8 cellular contexts compared by ENCODE assay signal in genomic region chr11:61834278-61835004, GRCh38. TPM values are rescaled to one million over a fixed set of nuclear protein-coding genes. Genes with fewer than 3 reads are reported as not detected.
DNase-seq lines count a peak whose midpoint lies in the region; ATAC-seq and TF ChIP-seq lines count a peak whose summit lies in the region.

No MANE protein-coding gene starts in this region.

- DNase-seq in stimulated activated CD4-positive, alpha-beta T cell treated with anti-CD3 and anti-CD28 coated beads, Interleukin-15, amount 100 ng/mL, for 48 hours (ENCODE audit: low read depth in 2 of 2), result peak; percentile 26 to 39
- DNase-seq in stimulated activated CD4-positive, alpha-beta T cell treated with anti-CD3 and anti-CD28 coated beads, Interleukin-12 subunit alpha, Interleukin-12 subunit beta, amount 100 ng/mL, for 4 hours, result no peak
- DNase-seq in NCI-H146 treated with DMSO at 0.1 percent for 48 hours (lab: John Stamatoyannopoulos, UW; ENCODE audit: unreplicated experiment) (peak; percentile 27), foreskin melanocyte (peak; percentile 46), psoas muscle (peak; percentile 59 to 78), SW 1271 (lab: John Stamatoyannopoulos, UW) (no peak)
- peak; percentile 91 for DNase-seq in activated CD8-positive, alpha-beta memory T cell treated with anti-CD3 and anti-CD28 coated beads, Interleukin-2, amount 10 ng/mL, durations not matched to agents 7 days and 5 days

- H3K9me3 ChIP-seq in psoas muscle, result no peaks in the 10 kb centered on the region

- CTCF ChIA-PET in activated CD8-positive, alpha-beta memory T cell treated with anti-CD3 and anti-CD28 coated beads, Interleukin-2, amount 10 ng/mL, durations not matched to agents 7 days and 5 days (lab: Charles Lee), result interaction anchor here (1.0 to 2.3 kb wide), 7 partner anchors 17 to 113 kb away, joined by 5 to 15 read pairs (median 6); partner anchors contain the start of genes FADS1, FEN1 and TMEM258

- peaks cover 61% of the 10 kb centered on the region for H3K4me1 Mint-ChIP-seq in activated CD8-positive, alpha-beta memory T cell treated with anti-CD3 and anti-CD28 coated beads, Interleukin-2, amount 10 ng/mL, durations not matched to agents 7 days and 5 days

- H3K9me3 Mint-ChIP-seq in activated CD8-positive, alpha-beta memory T cell treated with anti-CD3 and anti-CD28 coated beads, Interleukin-2, amount 10 ng/mL, durations not matched to agents 7 days and 5 days (ENCODE audit: low read depth), result no peaks in the 10 kb centered on the region

- TF ChIP-seq CTCF in psoas muscle (IDR thresholded peaks at IDR 0.05), result no peak

- no peaks in the 10 kb centered on the region for H3K27me3 Mint-ChIP-seq in activated CD8-positive, alpha-beta memory T cell treated with anti-CD3 and anti-CD28 coated beads, Interleukin-2, amount 10 ng/mL, durations not matched to agents 7 days and 5 days

- no peak overlapping the region for H3K4me3 ChIP-seq in psoas muscle

- H3K27ac ChIP-seq in psoas muscle, result peak overlapping the region; percentile 50

- ATAC-seq in HG02759 (IDR thresholded peaks at IDR 0.05; ENCODE audit: unreplicated experiment) (peak; percentile 97), psoas muscle (peak; percentile 30 to 76 (median 70))
- ATAC-seq in activated CD8-positive, alpha-beta memory T cell treated with anti-CD3 and anti-CD28 coated beads, Interleukin-2, amount 10 ng/mL, durations not matched to agents 7 days and 5 days, result peak; percentile 99

- peaks cover 2% of the 10 kb centered on the region for H3K4me1 ChIP-seq in psoas muscle

- peak overlapping the region; percentile 35 for H3K4me3 Mint-ChIP-seq in activated CD8-positive, alpha-beta memory T cell treated with anti-CD3 and anti-CD28 coated beads, Interleukin-2, amount 10 ng/mL, durations not matched to agents 7 days and 5 days

- peaks cover 43% of the 10 kb centered on the region for H3K36me3 Mint-ChIP-seq in activated CD8-positive, alpha-beta memory T cell treated with anti-CD3 and anti-CD28 coated beads, Interleukin-2, amount 10 ng/mL, durations not matched to agents 7 days and 5 days

- peaks cover 0 to 5% (median 0%) of the 10 kb centered on the region in 3 donors for H3K27me3 ChIP-seq in psoas muscle (ENCODE audit: insufficient read depth in 3 of 3, low read length in 2 of 3)

- intact Hi-C loops in psoas muscle (cut with DNase I), result no loop called here

- peak overlapping the region; percentile 89 for H3K27ac Mint-ChIP-seq in activated CD8-positive, alpha-beta memory T cell treated with anti-CD3 and anti-CD28 coated beads, Interleukin-2, amount 10 ng/mL, durations not matched to agents 7 days and 5 days

- no peaks in the 10 kb centered on the region for H3K36me3 ChIP-seq in psoas muscle (ENCODE audit: insufficient read depth in 1 of 2, low read depth in 1 of 2)

- 28 to 42% (median 31%) methylated on average over 11 to 12 of the region's 12 CpGs for WGBS in psoas muscle, 3 donors

RNA-seq across cellular contexts. Expression of gene FADS2, which starts 6.3 kb away (rescaled TPM):
- total RNA-seq in activated CD8-positive, alpha-beta memory T cell treated with anti-CD3 and anti-CD28 coated beads, Interleukin-2, amount 10 ng/mL, durations not matched to agents 7 days and 5 days, result 100 to 1,000 TPM; 174 to 184 TPM
- total RNA-seq in psoas muscle, result 1 to 10 TPM; 3.3 to 8.4 (median 6.0) TPM
- polyA plus RNA-seq in psoas muscle, result 1 to 10 TPM; 2.2 to 5.5 (median 3.6) TPM

RNA-seq across cellular contexts. Expression of gene FADS1, which starts 17.6 kb away (rescaled TPM):
- total RNA-seq in activated CD8-positive, alpha-beta memory T cell treated with anti-CD3 and anti-CD28 coated beads, Interleukin-2, amount 10 ng/mL, durations not matched to agents 7 days and 5 days, result 10 to 100 TPM; 33.8 to 35.4 TPM
- 10 to 100 TPM; 13.7 to 93.2 (median 20.6) TPM for total RNA-seq in psoas muscle
- polyA plus RNA-seq in psoas muscle, result 10 to 100 TPM in 2 of 3 donors, 1 to 10 TPM in 1; 8.6 to 70.8 (median 16.9) TPM

RNA-seq across cellular contexts. Expression of gene FEN1, which starts 41.7 kb away (rescaled TPM):
- total RNA-seq in activated CD8-positive, alpha-beta memory T cell treated with anti-CD3 and anti-CD28 coated beads, Interleukin-2, amount 10 ng/mL, durations not matched to agents 7 days and 5 days, result 100 to 1,000 TPM; 141 to 150 TPM
- 10 to 100 TPM in 2 of 4 donors, 1 to 10 TPM in 2; 5.7 to 10.5 (median 8.5) TPM for total RNA-seq in psoas muscle
- polyA plus RNA-seq in psoas muscle, result 10 to 100 TPM; 10.3 to 30.3 (median 17.1) TPM

RNA-seq across cellular contexts. Expression of gene TMEM258, which starts 42.0 kb away (rescaled TPM):
- 100 to 1,000 TPM; 138 to 157 TPM for total RNA-seq in activated CD8-positive, alpha-beta memory T cell treated with anti-CD3 and anti-CD28 coated beads, Interleukin-2, amount 10 ng/mL, durations not matched to agents 7 days and 5 days
- 10 to 100 TPM; 76.0 to 93.2 (median 80.9) TPM for total RNA-seq in psoas muscle
- 100 to 1,000 TPM; 152 to 177 (median 159) TPM for polyA plus RNA-seq in psoas muscle

RNA-seq across cellular contexts. Expression of gene FADS3, which starts 56.9 kb away (rescaled TPM):
- total RNA-seq in activated CD8-positive, alpha-beta memory T cell treated with anti-CD3 and anti-CD28 coated beads, Interleukin-2, amount 10 ng/mL, durations not matched to agents 7 days and 5 days, result 1 to 10 TPM; 2.6 to 7.7 TPM
- 100 to 1,000 TPM in 1 of 4 donors, 10 to 100 TPM in 3; 49.3 to 247 (median 57.9) TPM for total RNA-seq in psoas muscle
- polyA plus RNA-seq in psoas muscle, result 100 to 1,000 TPM in 1 of 3 donors, 10 to 100 TPM in 2; 26.5 to 392 (median 50.9) TPM

Comparison
In these comparisons a context has a peak if more than half of its experiments do, and no peak if none do; other contexts are left out.
1. DNase-seq: peak in stimulated activated CD4-positive, alpha-beta T cell treated with anti-CD3 and anti-CD28 coated beads, Interleukin-15, amount 100 ng/mL, for 48 hours (2 of 2), NCI-H146 treated with DMSO at 0.1 percent for 48 hours (single experiment), activated CD8-positive, alpha-beta memory T cell treated with anti-CD3 and anti-CD28 coated beads, Interleukin-2, amount 10 ng/mL, durations not matched to agents 7 days and 5 days (single experiment), foreskin melanocyte (single experiment) and psoas muscle (2 of 2); none in stimulated activated CD4-positive, alpha-beta T cell treated with anti-CD3 and anti-CD28 coated beads, Interleukin-12 subunit alpha, Interleukin-12 subunit beta, amount 100 ng/mL, for 4 hours (single experiment) and SW 1271 (0 of 2).
2. RNA of gene FADS2, which starts 6.3 kb away (total RNA-seq): 174 to 184 TPM in activated CD8-positive, alpha-beta memory T cell treated with anti-CD3 and anti-CD28 coated beads, Interleukin-2, amount 10 ng/mL, durations not matched to agents 7 days and 5 days; 3.3 to 8.4 TPM in psoas muscle; every median in the first group is over 10 times any median in the second.
3. RNA of gene FEN1, which starts 41.7 kb away (total RNA-seq): 141 to 150 TPM in activated CD8-positive, alpha-beta memory T cell treated with anti-CD3 and anti-CD28 coated beads, Interleukin-2, amount 10 ng/mL, durations not matched to agents 7 days and 5 days; 5.7 to 10.5 TPM in psoas muscle; every median in the first group is over 10 times any median in the second.
4. Peak in every context shown above with its lines, with median percentiles within 50 percentile points of each other: ATAC-seq.